In genomic region chr1:67308136-67308535, GRCh38 we compare ENCODE assay signal across 9 cellular contexts. TPM values are rescaled to one million over a fixed set of nuclear protein-coding genes. Genes with fewer than 3 reads are reported as not detected.
DNase-seq lines count a peak whose midpoint lies in the region; ATAC-seq and TF ChIP-seq lines count a peak whose summit lies in the region.
"Had no signal": no experiment of that assay in that cellular context is flagged by ENCODE, and none has a peak within 500 bp of the region (broad histone marks: within the 10 kb centered on the region; RNA-seq: fewer than 3 reads in every experiment).

No MANE protein-coding gene starts in this region.

- 32 to 44% (median 33%) methylated on average over 12 to 15 of the region's 15 CpGs for WGBS in heart left ventricle, 4 donors
- WGBS in transverse colon (ENCODE audit: low coverage in 1 of 2), 2 donors, result 56% methylated on average over 15 of the region's 15 CpGs; no CpG with 5 or more reads in 1 of the 2 donors

- H3K4me3 Mint-ChIP-seq in activated CD8-positive, alpha-beta memory T cell treated with anti-CD3 and anti-CD28 coated beads, Interleukin-2, amount 10 ng/mL, durations not matched to agents 7 days and 5 days, result peak overlapping the region; percentile 82

- no peak for TF ChIP-seq EP300 in transverse colon (IDR thresholded peaks at IDR 0.05; ENCODE audit: low read depth)

- ATAC-seq in heart left ventricle, result no peak
- no peak for ATAC-seq in activated CD8-positive, alpha-beta memory T cell treated with anti-CD3 and anti-CD28 coated beads, Interleukin-2, amount 10 ng/mL, durations not matched to agents 7 days and 5 days

- H3K27ac ChIP-seq in heart left ventricle, result no peak overlapping the region
- H3K27ac ChIP-seq in transverse colon, result no peak overlapping the region

- H3K4me3 ChIP-seq in heart left ventricle, result peak overlapping the region; percentile 23 to 63 (median 44)
- H3K4me3 ChIP-seq in transverse colon, result peak overlapping the region in 3 of 4 donors; percentile 34 to 54 (median 44)

- H3K4me1 ChIP-seq in heart left ventricle, result peaks cover 0 to 21% (median 0%) of the 10 kb centered on the region in 12 donors
- peaks cover 0 to 13% (median 10%) of the 10 kb centered on the region in 4 donors for H3K4me1 ChIP-seq in transverse colon

- H3K27me3 Mint-ChIP-seq in activated CD8-positive, alpha-beta memory T cell treated with anti-CD3 and anti-CD28 coated beads, Interleukin-2, amount 10 ng/mL, durations not matched to agents 7 days and 5 days, result peaks cover 10% of the 10 kb centered on the region

- H3K9me3 Mint-ChIP-seq in activated CD8-positive, alpha-beta memory T cell treated with anti-CD3 and anti-CD28 coated beads, Interleukin-2, amount 10 ng/mL, durations not matched to agents 7 days and 5 days (ENCODE audit: low read depth), result peaks cover 2% of the 10 kb centered on the region

- H3K27ac Mint-ChIP-seq in activated CD8-positive, alpha-beta memory T cell treated with anti-CD3 and anti-CD28 coated beads, Interleukin-2, amount 10 ng/mL, durations not matched to agents 7 days and 5 days, result peak overlapping the region; percentile 85

- no peak for TF ChIP-seq CTCF in heart left ventricle (IDR thresholded peaks at IDR 0.05)
- no peak for TF ChIP-seq CTCF in transverse colon (IDR thresholded peaks at IDR 0.05)

- no peaks in the 10 kb centered on the region for H3K36me3 ChIP-seq in heart left ventricle
- no peaks in the 10 kb centered on the region for H3K36me3 ChIP-seq in transverse colon

- H3K9me3 ChIP-seq in heart left ventricle (no peaks in the 10 kb centered on the region), transverse colon (no peaks in the 10 kb centered on the region)

- intact Hi-C loops in heart left ventricle (cut with DNase I) (no loop called here), cardiac septum (cut with DNase I) (no loop called here), transverse colon (cut with DNase I; ENCODE audit: low total_unique reads) (no loop called here)

- CTCF ChIA-PET in activated CD8-positive, alpha-beta memory T cell treated with anti-CD3 and anti-CD28 coated beads, Interleukin-2, amount 10 ng/mL, durations not matched to agents 7 days and 5 days (lab: Charles Lee), result interaction anchor here (1.1 to 1.3 kb wide), 2 partner anchors 17 to 25 kb away, joined by 3 to 4 read pairs; no protein-coding TSS in a partner anchor

- no peak for DNase-seq in heart left ventricle
- DNase-seq in cardiac septum (ENCODE audit: low spot score), result no peak
- DNase-seq in activated CD8-positive, alpha-beta memory T cell treated with anti-CD3 and anti-CD28 coated beads, Interleukin-2, amount 10 ng/mL, durations not matched to agents 7 days and 5 days, result no peak
- DNase-seq in left kidney (ENCODE audit: low read depth, low spot score), result peak; percentile 26
- DNase-seq in transverse colon, result no peak
- no peak for DNase-seq in NCI-H446 treated with DMSO at 0.1 percent for 48 hours (lab: John Stamatoyannopoulos, UW)
- no peak for DNase-seq in SW 1271 (lab: John Stamatoyannopoulos, UW)
- DNase-seq in SHP77 (lab: John Stamatoyannopoulos, UW), result no peak

- peaks cover 61% of the 10 kb centered on the region for H3K4me1 Mint-ChIP-seq in activated CD8-positive, alpha-beta memory T cell treated with anti-CD3 and anti-CD28 coated beads, Interleukin-2, amount 10 ng/mL, durations not matched to agents 7 days and 5 days

- H3K27me3 ChIP-seq in heart left ventricle (peaks cover 0 to 39% (median 16%) of the 10 kb centered on the region in 9 donors), transverse colon (peaks cover 33% of the 10 kb centered on the region)

- in situ Hi-C loops in transverse colon (cut with MboI; ENCODE audit: low pct_ligation_motif_present in 1 of 4, low pct_unique_long_range_greater_than_20kb in 1 of 4, low sequenced_read_pairs in 3 of 4), result no loop called here

- TF ChIP-seq POLR2A in heart left ventricle (IDR thresholded peaks at IDR 0.05) (no peak), transverse colon (IDR thresholded peaks at IDR 0.05) (no peak)

- H3K36me3 Mint-ChIP-seq in activated CD8-positive, alpha-beta memory T cell treated with anti-CD3 and anti-CD28 coated beads, Interleukin-2, amount 10 ng/mL, durations not matched to agents 7 days and 5 days, result peaks cover 29% of the 10 kb centered on the region

RNA-seq across cellular contexts. Expression of gene IL12RB2, which starts 0.5 kb away (rescaled TPM):
- total RNA-seq in heart left ventricle (1 to 10 TPM in 2 of 9 donors, under 1 TPM in 5, not detected in 2; 0.25 to 1.9 (median 0.83) TPM), cardiac septum (0.22 TPM), transverse colon (1 to 10 TPM in 2 of 4 donors, not detected in 2; 1.2 to 3.3 TPM)
- polyA plus RNA-seq in heart left ventricle, result under 1 TPM; 0.04 to 0.08 TPM
- total RNA-seq in activated CD8-positive, alpha-beta memory T cell treated with anti-CD3 and anti-CD28 coated beads, Interleukin-2, amount 10 ng/mL, durations not matched to agents 7 days and 5 days, result 10 to 100 TPM; 23.8 to 54.0 TPM
- total RNA-seq: HT1080 had no signal

Comparison
In these comparisons a context has a peak if more than half of its experiments do, and no peak if none do; other contexts are left out.
1. RNA of gene IL12RB2, which starts 0.5 kb away (total RNA-seq): 23.8 to 54.0 TPM in activated CD8-positive, alpha-beta memory T cell treated with anti-CD3 and anti-CD28 coated beads, Interleukin-2, amount 10 ng/mL, durations not matched to agents 7 days and 5 days; 1.2 to 3.3 TPM in transverse colon, 0.25 to 1.9 TPM in heart left ventricle and 0.22 TPM in cardiac septum (single experiment); every median in the first group is over 4 times any median in the second.